In the genomic region with DNA sequence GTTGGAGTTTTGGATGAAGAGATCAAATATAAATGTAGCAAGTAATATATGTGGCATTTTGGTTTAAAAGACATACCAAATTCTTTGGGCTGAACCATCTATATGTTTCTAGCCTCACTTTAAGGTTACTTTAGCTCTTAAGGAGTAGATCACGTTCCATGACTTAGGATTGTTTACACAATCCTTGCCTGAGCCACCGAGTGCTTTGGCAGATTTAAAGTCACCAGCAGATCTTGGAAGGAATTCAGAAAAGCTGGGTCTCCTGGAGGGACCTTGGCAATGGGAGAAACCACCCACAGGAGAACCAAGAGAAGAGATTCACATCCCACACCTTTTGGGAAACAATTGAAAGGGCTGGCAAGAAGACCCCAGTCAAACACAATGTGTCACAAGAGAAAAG, we compare ENCODE assay signal across 19 cellular contexts. TPM values are rescaled to one million over a fixed set of nuclear protein-coding genes. Genes with fewer than 3 reads are reported as not detected.
"Had no signal": no experiment of that assay in that cellular context is flagged by ENCODE, and none has a peak within 500 bp of the region (broad histone marks: within the 10 kb centered on the region; RNA-seq: fewer than 3 reads in every experiment).

No MANE protein-coding gene starts in this region.

- DNase-seq: activated CD4-positive, alpha-beta T cell treated with anti-CD3 and anti-CD28 coated beads, Interleukin-2, amount 50 U/mL, for 4 hours; activated CD4-positive, CD25-positive, alpha-beta regulatory T cell treated with anti-CD3 and anti-CD28 coated beads, Interleukin-2, amount 50 U/mL, for 72 hours; activated gamma-delta T cell treated with Interleukin-2 at 50 U/mL for 16 hours; activated naive CD8-positive, alpha-beta T cell treated with anti-CD3 and anti-CD28 coated beads, Interleukin-2, amount 10 ng/mL, durations not matched to agents 7 days and 5 days; activated T-cell treated with anti-CD3 and anti-CD28 coated beads, Interleukin-2, amount 50 U/mL, for 48 hours; aorta; colonic mucosa; heart right ventricle; islet precursor cell; left ventricle myocardium superior; posterior cingulate gyrus; small intestine; tibial artery had no signal

- ATAC-seq: heart right ventricle, left ventricle myocardium superior had no signal

- H3K27me3 ChIP-seq: cardiac muscle cell, colonic mucosa, heart right ventricle, right atrium auricular region, tibial artery, vagina had no signal

- H3K9me3 Mint-ChIP-seq: activated naive CD8-positive, alpha-beta T cell treated with anti-CD3 and anti-CD28 coated beads, Interleukin-2, amount 10 ng/mL, durations not matched to agents 7 days and 5 days; T-helper 2 cell treated with Interferon-gamma antibody and Interleukin-4, amounts not matched to agents 5 μg/mL and 100 μg/mL, for 36 hours had no signal

- H3K27ac ChIP-seq: cardiac muscle cell, colonic mucosa, heart right ventricle, right atrium auricular region, tibial artery, vagina had no signal

- H3K9me3 ChIP-seq: colonic mucosa, heart right ventricle, right atrium auricular region, tibial artery, vagina had no signal

- H3K36me3 ChIP-seq: cardiac muscle cell, colonic mucosa, heart right ventricle, right atrium auricular region, tibial artery, vagina had no signal

- H3K4me1 ChIP-seq: right atrium auricular region, vagina had no signal

- FAIRE-seq: frontal cortex, small intestine had no signal

- H3K27ac Mint-ChIP-seq: activated naive CD8-positive, alpha-beta T cell treated with anti-CD3 and anti-CD28 coated beads, Interleukin-2, amount 10 ng/mL, durations not matched to agents 7 days and 5 days; T-helper 2 cell treated with Interferon-gamma antibody and Interleukin-4, amounts not matched to agents 5 μg/mL and 100 μg/mL, for 36 hours had no signal

- H3K36me3 Mint-ChIP-seq: activated naive CD8-positive, alpha-beta T cell treated with anti-CD3 and anti-CD28 coated beads, Interleukin-2, amount 10 ng/mL, durations not matched to agents 7 days and 5 days had no signal

- H3K4me3 Mint-ChIP-seq: activated naive CD8-positive, alpha-beta T cell treated with anti-CD3 and anti-CD28 coated beads, Interleukin-2, amount 10 ng/mL, durations not matched to agents 7 days and 5 days; T-helper 2 cell treated with Interferon-gamma antibody and Interleukin-4, amounts not matched to agents 5 μg/mL and 100 μg/mL, for 36 hours had no signal

- H3K4me3 ChIP-seq: cardiac muscle cell, colonic mucosa, heart right ventricle, right atrium auricular region, tibial artery, vagina had no signal

RNA-seq across cellular contexts. Expression of a gene that starts 54.5 kb away (rescaled TPM):
- total RNA-seq: activated naive CD8-positive, alpha-beta T cell treated with anti-CD3 and anti-CD28 coated beads, Interleukin-2, amount 10 ng/mL, durations not matched to agents 7 days and 5 days had no signal
- polyA plus RNA-seq: cardiac muscle cell had no signal

RNA-seq across cellular contexts. Expression of a gene that starts 57.3 kb away (rescaled TPM):
- total RNA-seq: activated naive CD8-positive, alpha-beta T cell treated with anti-CD3 and anti-CD28 coated beads, Interleukin-2, amount 10 ng/mL, durations not matched to agents 7 days and 5 days; endothelial cell of umbilical vein; frontal cortex had no signal
- polyA plus RNA-seq: cardiac muscle cell, endothelial cell of umbilical vein had no signal
